In genomic region chrX:86194758-86195157, GRCh38 we compare ENCODE assay signal across 39 cellular contexts. TPM values are rescaled to one million over a fixed set of nuclear protein-coding genes. Genes with fewer than 3 reads are reported as not detected.
A peak's percentile ranks its signal among the peaks of the same experiment; 100 is the strongest.
DNase-seq lines count a peak whose midpoint lies in the region; ATAC-seq, FAIRE-seq and TF ChIP-seq lines count a peak whose summit lies in the region.
"Had no signal": no experiment of that assay in that cellular context is flagged by ENCODE, and none has a peak within 500 bp of the region (broad histone marks: within the 10 kb centered on the region; RNA-seq: fewer than 3 reads in every experiment).

No MANE protein-coding gene starts in this region.

- H3K27ac Mint-ChIP-seq in chondrocyte (ENCODE audit: unreplicated experiment), result no peak overlapping the region
- H3K27ac Mint-ChIP-seq: B cell; CD14-positive monocyte; CD4-positive, alpha-beta memory T cell; CD4-positive, alpha-beta T cell; CD4-positive, CD25-positive, alpha-beta regulatory T cell; CD8-positive, alpha-beta memory T cell had no signal

- peak; percentile 38 for ATAC-seq in aorta (ENCODE audit: low FRiP score)
- no peak for ATAC-seq in HG02571 (IDR thresholded peaks at IDR 0.05; ENCODE audit: unreplicated experiment)
- no peak for ATAC-seq in GM18867 (IDR thresholded peaks at IDR 0.05; ENCODE audit: unreplicated experiment)
- ATAC-seq: A549; CD8-positive, alpha-beta T cell had no signal

- no peak overlapping the region for H3K27ac ChIP-seq in kidney (ENCODE audit: low read depth in 2 of 2, low read length in 2 of 2)
- no peak overlapping the region for H3K27ac ChIP-seq in aorta (ENCODE audit: low read depth in 1 of 2, low read length in 2 of 2)
- H3K27ac ChIP-seq: 22Rv1; A549; BLaER1; BLaER1 treated with 17β-estradiol and CSF1 and Interleukin-3, amounts not matched to agents 10 nM and 100 nM; C4-2B had no signal

- no peak for FAIRE-seq in kidney (lab: Jason Lieb, UNC)
- FAIRE-seq: A204.1, A549, D721Med had no signal

- peaks cover 24% of the 10 kb centered on the region for H3K9me3 Mint-ChIP-seq in chondrocyte (ENCODE audit: low read depth)
- H3K9me3 Mint-ChIP-seq: CD8-positive, alpha-beta T cell had no signal

- H3K4me3 Mint-ChIP-seq in chondrocyte (ENCODE audit: unreplicated experiment), result no peak overlapping the region
- H3K4me3 Mint-ChIP-seq: B cell; CD14-positive monocyte; CD4-positive, alpha-beta memory T cell; CD4-positive, alpha-beta T cell; CD4-positive, CD25-positive, alpha-beta regulatory T cell; CD8-positive, alpha-beta memory T cell; CD8-positive, alpha-beta T cell had no signal

- no peaks in the 10 kb centered on the region for H3K27me3 ChIP-seq in aorta (ENCODE audit: control insufficient read depth in 1 of 2, insufficient read depth in 2 of 2, low read length in 1 of 2)
- H3K27me3 ChIP-seq: BE2C had no signal

- 84 to 93% methylated on average over 6 of the region's 6 CpGs for WGBS in aorta, 2 donors

- H3K9ac ChIP-seq in kidney (ENCODE audit: low read length in 2 of 2), result no peak overlapping the region
- H3K9ac ChIP-seq: BLaER1; BLaER1 treated with 17β-estradiol and CSF1 and Interleukin-3, amounts not matched to agents 10 nM and 100 nM had no signal

- H3K36me3 Mint-ChIP-seq in chondrocyte (ENCODE audit: low read depth), result no peaks in the 10 kb centered on the region
- H3K36me3 Mint-ChIP-seq: CD14-positive monocyte; CD4-positive, alpha-beta memory T cell; CD4-positive, CD25-positive, alpha-beta regulatory T cell; CD8-positive, alpha-beta memory T cell; CD8-positive, alpha-beta T cell had no signal

- no peaks in the 10 kb centered on the region for H3K27me3 Mint-ChIP-seq in chondrocyte (ENCODE audit: low read depth)
- H3K27me3 Mint-ChIP-seq: B cell; CD4-positive, alpha-beta memory T cell; CD4-positive, alpha-beta T cell; CD4-positive, CD25-positive, alpha-beta regulatory T cell had no signal

- H3K4me1 Mint-ChIP-seq in chondrocyte (ENCODE audit: low read depth), result no peaks in the 10 kb centered on the region
- H3K4me1 Mint-ChIP-seq: B cell; CD14-positive monocyte; CD4-positive, alpha-beta memory T cell; CD4-positive, CD25-positive, alpha-beta regulatory T cell; CD8-positive, alpha-beta memory T cell had no signal

- H3K9me3 ChIP-seq in kidney (ENCODE audit: control insufficient read depth in 1 of 2, low read length in 2 of 2) (no peaks in the 10 kb centered on the region), aorta (ENCODE audit: control insufficient read depth, low read length) (no peaks in the 10 kb centered on the region)
- H3K9me3 ChIP-seq: A549, BE2C, BLaER1, Caco-2 had no signal

- TF ChIP-seq CTCF in chondrocyte (IDR thresholded peaks at IDR 0.05) (no peak), kidney (IDR thresholded peaks at IDR 0.05; ENCODE audit: borderline replicate concordance, extremely low read depth, insufficient read depth) (no peak)

- intact Hi-C loops in kidney (cut with DNase I), result no loop called here
- intact Hi-C loops in aorta (cut with DNase I), result no loop called here
- intact Hi-C loops in head of caudate nucleus (cut with DNase I), result no loop called here

- H3K4me1 ChIP-seq in kidney (ENCODE audit: control insufficient read depth in 1 of 2, insufficient read depth in 1 of 2, low read depth in 1 of 2, low read length in 2 of 2) (no peaks in the 10 kb centered on the region), aorta (ENCODE audit: control insufficient read depth in 1 of 2, insufficient read depth in 2 of 2, low read length in 2 of 2) (no peaks in the 10 kb centered on the region)
- H3K4me1 ChIP-seq: A549; BE2C; BLaER1; BLaER1 treated with 17β-estradiol and CSF1 and Interleukin-3, amounts not matched to agents 10 nM and 100 nM; Caco-2 had no signal

- H3K36me3 ChIP-seq in kidney (ENCODE audit: control insufficient read depth in 1 of 2, insufficient read depth in 2 of 2, low read length in 2 of 2) (no peaks in the 10 kb centered on the region), aorta (ENCODE audit: control insufficient read depth in 1 of 2, insufficient read depth in 2 of 2, low read length in 1 of 2) (no peaks in the 10 kb centered on the region)
- H3K36me3 ChIP-seq: BE2C; BLaER1; BLaER1 treated with 17β-estradiol and CSF1 and Interleukin-3, amounts not matched to agents 10 nM and 100 nM had no signal

- DNase-seq in chondrocyte (ENCODE audit: low spot score), result peak; percentile 54
- peak; percentile 33 for DNase-seq in kidney
- DNase-seq in aorta, result no peak
- no peak for DNase-seq in head of caudate nucleus
- DNase-seq: 8988T; ACHN; AML-193; BE2C; C1 segment of cervical spinal cord; Caco-2; Calu3; CD4-positive, alpha-beta memory T cell; CD4-positive, alpha-beta T cell; CD4-positive, CD25-positive, alpha-beta regulatory T cell; CD8-positive, alpha-beta memory T cell; CD8-positive, alpha-beta T cell; COR-L47; DMS 273 treated with DMSO at 0.1 percent for 48 hours; DMS153; DMS53; DMS79; DMS79 treated with DMSO at 0.1 percent for 48 hours; DND-41; EL had no signal

- H3K4me3 ChIP-seq in kidney (ENCODE audit: low read length in 2 of 2), result no peak overlapping the region
- H3K4me3 ChIP-seq in aorta (ENCODE audit: low read length in 2 of 2), result no peak overlapping the region
- H3K4me3 ChIP-seq: A549; BLaER1; BLaER1 treated with 17β-estradiol and CSF1 and Interleukin-3, amounts not matched to agents 10 nM and 100 nM had no signal

RNA-seq across cellular contexts. Expression of gene DACH2, which starts 46.5 kb away (rescaled TPM):
- total RNA-seq in chondrocyte (not detected in 3 replicates), kidney (0.47 TPM), aorta (under 1 TPM in 1 of 2 donors, not detected in 1; 0.13 TPM)
- polyA plus RNA-seq in kidney (ENCODE audit: insufficient read depth, low read depth, low replicate concordance) (1.1 TPM), aorta (not detected)
- total RNA-seq: A172; A673; B cell; Caco-2; Calu3; CD4-positive, alpha-beta memory T cell; CD4-positive, alpha-beta T cell; CD4-positive, CD25-positive, alpha-beta regulatory T cell; CD8-positive, alpha-beta memory T cell; CD8-positive, alpha-beta T cell; Daoy had no signal
- polyA plus RNA-seq: BJ; CD14-positive monocyte; CD4-positive, alpha-beta memory T cell; CD4-positive, CD25-positive, alpha-beta regulatory T cell; CD8-positive, alpha-beta memory T cell had no signal

Comparison
In these comparisons a context has a peak if more than half of its experiments do, and no peak if none do; other contexts are left out.
1. DNase-seq: peak in chondrocyte (single experiment) and kidney (single experiment); none in aorta (0 of 2) and head of caudate nucleus (0 of 42).